In the genomic region with DNA sequence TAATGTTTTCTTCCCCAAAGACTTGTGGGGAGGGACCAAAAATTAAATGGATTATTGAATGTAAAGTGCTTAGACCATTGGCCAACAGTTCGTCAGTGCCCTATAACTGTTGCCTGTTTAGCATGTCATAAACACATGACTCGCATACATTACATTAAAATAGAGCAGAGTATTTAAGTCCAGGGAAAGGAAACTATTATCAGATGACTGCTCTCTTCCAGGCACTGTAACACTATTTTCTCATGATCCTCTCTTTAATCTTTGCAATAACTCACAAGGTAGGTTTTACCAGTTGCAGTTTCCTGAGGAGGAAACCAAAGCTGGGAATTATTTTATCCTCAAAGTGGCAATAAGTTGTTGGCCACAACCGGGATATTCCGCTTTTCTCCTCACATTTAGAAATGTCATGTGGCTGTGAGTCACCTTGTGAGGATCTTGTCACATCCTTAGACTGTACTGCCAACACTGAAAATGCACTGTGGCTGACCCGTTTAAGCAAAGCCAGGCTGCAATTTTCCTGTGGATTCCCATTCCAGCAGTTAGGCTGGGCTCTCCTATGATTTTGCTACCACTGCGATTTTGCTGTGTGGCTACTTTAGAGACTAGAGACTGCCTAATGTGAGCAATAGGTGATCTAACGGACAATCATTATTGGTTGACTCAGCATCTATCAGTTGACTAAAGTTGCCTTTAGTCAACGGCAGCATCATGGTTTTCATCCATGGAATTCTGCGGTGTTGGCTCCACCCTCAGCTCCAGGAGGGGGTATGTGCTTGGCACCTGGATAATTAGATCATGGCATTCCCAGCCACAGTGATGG, we compare ENCODE assay signal across 20 cellular contexts. TPM values are rescaled to one million over a fixed set of nuclear protein-coding genes. Genes with fewer than 3 reads are reported as not detected.
DNase-seq lines count a peak whose midpoint lies in the region; ATAC-seq, FAIRE-seq and TF ChIP-seq lines count a peak whose summit lies in the region.
"Had no signal": no experiment of that assay in that cellular context is flagged by ENCODE, and none has a peak within 500 bp of the region (broad histone marks: within the 10 kb centered on the region; RNA-seq: fewer than 3 reads in every experiment).

No MANE protein-coding gene starts in this region.

- H3K36me3 ChIP-seq in bronchial epithelial cell (ENCODE audit: control insufficient read depth, insufficient read depth, low read length): no peaks in the 10 kb centered on the region
- H3K36me3 ChIP-seq in ovary: no peaks in the 10 kb centered on the region
- H3K36me3 ChIP-seq: prostate gland, vagina had no signal

- no peaks in the 10 kb centered on the region for H3K9me3 ChIP-seq in ovary
- H3K9me3 ChIP-seq: prostate gland, vagina had no signal

- no peak for TF ChIP-seq EP300 in ovary (IDR thresholded peaks at IDR 0.05)

- DNase-seq in A172 (ENCODE audit: low spot score): peak; percentile 86
- peak; percentile 59 for DNase-seq in H4 (ENCODE audit: low spot score)
- no peak for DNase-seq in bronchial epithelial cell (ENCODE audit: low read depth)
- peak; percentile 69 to 75 for DNase-seq in lower leg skin (ENCODE audit: low spot score in 2 of 2)
- no peak for DNase-seq in NK-92 treated with Interleukin-12 subunit alpha and Interleukin-12 subunit beta, amount 100 ng/mL, for 24 hours (lab: John Stamatoyannopoulos, UW)
- DNase-seq in ovary: no peak
- no peak for DNase-seq in ureter (ENCODE audit: low spot score)
- DNase-seq: activated naive CD8-positive, alpha-beta T cell treated with anti-CD3 and anti-CD28 coated beads for 36 hours; activated T-cell treated with anti-CD3 and anti-CD28 coated beads, Interleukin-2, amount 50 U/mL, for 4 hours; CD8-positive, alpha-beta memory T cell; NCI-H1930; NCI-H510A treated with DMSO at 0.1 percent for 48 hours; stimulated activated naive CD4-positive, alpha-beta T cell treated with Interleukin-2 at 50 U/mL for 16 hours had no signal

- H3K27me3 ChIP-seq in bronchial epithelial cell (ENCODE audit: control insufficient read depth, insufficient read depth, low read length): no peaks in the 10 kb centered on the region
- H3K27me3 ChIP-seq in ovary: no peaks in the 10 kb centered on the region
- H3K27me3 ChIP-seq: vagina had no signal

- H3K4me1 ChIP-seq in ovary (ENCODE audit: insufficient read depth): no peaks in the 10 kb centered on the region
- H3K4me1 ChIP-seq: prostate gland, vagina had no signal

- intact Hi-C loops in lower leg skin (cut with DNase I; ENCODE audit: low total_unique reads): no loop called here
- intact Hi-C loops in ovary (cut with DNase I): no loop called here

- peak; percentile 47 for FAIRE-seq in bronchial epithelial cell (lab: Jason Lieb, UNC)
- FAIRE-seq: endometrium, GM12878, H54 had no signal

- no peak for ATAC-seq in HG03097 (IDR thresholded peaks at IDR 0.05; ENCODE audit: low FRiP score, unreplicated experiment)
- ATAC-seq: activated T-cell treated with anti-CD3 and anti-CD28 coated beads, Interleukin-2, amount 50 U/mL, for 4 hours; GM12878 had no signal

- H3K4me3 ChIP-seq in bronchial epithelial cell (ENCODE audit: low read depth, low read length): no peak overlapping the region
- no peak overlapping the region for H3K4me3 ChIP-seq in lower leg skin (ENCODE audit: low read depth, poor library complexity, severe bottlenecking)
- H3K4me3 ChIP-seq in ovary: no peak overlapping the region
- H3K4me3 ChIP-seq: GM12878, prostate gland, SK-N-MC, vagina had no signal

- TF ChIP-seq POLR2A in lower leg skin (IDR thresholded peaks at IDR 0.05) (no peak), ovary (IDR thresholded peaks at IDR 0.05) (no peak)

- H3K27ac ChIP-seq in ovary: no peak overlapping the region
- H3K27ac ChIP-seq: prostate gland, SK-N-MC, vagina had no signal

- 71 to 72% methylated on average over 9 of the region's 9 CpGs for WGBS in lower leg skin, 2 donors
- WGBS in ovary, 3 donors: 91 to 93% (median 92%) methylated on average over 9 of the region's 9 CpGs

- TF ChIP-seq CTCF in bronchial epithelial cell (IDR thresholded peaks at IDR 0.05; ENCODE audit: insufficient read depth, low read length, severe bottlenecking) (no peak), lower leg skin (IDR thresholded peaks at IDR 0.05) (no peak), ovary (IDR thresholded peaks at IDR 0.05) (no peak)

RNA-seq across cellular contexts. Expression of a gene that starts 58.3 kb away (rescaled TPM):
- 67.1 and 70.5 TPM in 2 replicates for total RNA-seq in A172 (2014; rRNA removed; shearing (Covaris generic))
- 72.0 and 75.0 TPM in 2 replicates for total RNA-seq in H4 (2014; rRNA removed; shearing (Covaris generic))
- total RNA-seq in bronchial epithelial cell: 29.3 and 37.6 TPM in 2 replicates
- 10 to 100 TPM; 35.1 to 57.3 (median 49.9) TPM for total RNA-seq in lower leg skin
- 10 to 100 TPM; 30.1 to 45.6 (median 36.9) TPM for total RNA-seq in ovary
- polyA plus RNA-seq in ovary: 10 to 100 TPM; 24.9 to 44.9 TPM
- 30.4 TPM for total RNA-seq in ureter

Comparison
In these comparisons a context has a peak if more than half of its experiments do, and no peak if none do; other contexts are left out.
1. DNase-seq: peak in A172 (single experiment), H4 (single experiment) and lower leg skin (2 of 2); none in bronchial epithelial cell (single experiment), NK-92 treated with Interleukin-12 subunit alpha and Interleukin-12 subunit beta, amount 100 ng/mL, for 24 hours (single experiment), ovary (0 of 5) and ureter (single experiment).